ENCODE assay signal across 20 cellular contexts in the genomic region with DNA sequence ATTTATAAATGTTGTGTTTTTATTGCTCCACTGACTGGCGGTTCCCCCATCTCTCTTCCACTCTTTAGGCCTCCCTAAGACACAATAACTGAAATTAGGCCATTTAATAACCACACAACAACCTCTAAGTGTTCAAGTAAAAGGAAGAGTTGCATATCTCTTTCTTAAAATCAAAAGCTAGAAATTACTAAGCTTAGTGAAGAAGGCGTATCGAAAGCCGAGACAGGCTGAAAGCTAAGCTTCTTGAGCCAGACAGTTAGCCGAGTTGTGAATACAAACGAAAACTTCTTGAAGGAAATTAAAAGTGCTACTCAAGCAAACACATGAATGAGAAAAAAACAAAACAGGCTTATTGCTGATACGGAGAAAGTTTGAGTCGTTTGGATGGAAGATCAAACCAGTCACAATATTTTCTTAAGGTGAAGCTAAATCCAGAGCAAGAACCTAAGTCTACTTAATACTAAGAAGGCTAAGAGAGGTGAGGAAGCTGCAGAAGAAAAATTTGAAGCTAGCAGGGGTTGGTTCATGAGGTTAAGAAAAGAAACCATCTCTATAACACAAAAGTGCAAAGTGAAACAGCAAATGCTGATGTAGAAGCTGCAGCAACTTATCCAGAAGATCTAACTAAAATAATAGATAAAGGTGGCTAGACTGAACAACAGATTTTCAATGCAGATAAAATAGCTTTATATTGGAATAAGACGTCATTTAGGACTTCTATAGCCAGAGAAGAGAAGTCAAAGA.
DNase-seq lines count a peak whose midpoint lies in the region; ATAC-seq lines count a peak whose summit lies in the region.
"Had no signal": no experiment of that assay in that cellular context is flagged by ENCODE, and none has a peak within 500 bp of the region (broad histone marks: within the 10 kb centered on the region; RNA-seq: fewer than 3 reads in every experiment).

No MANE protein-coding gene starts in this region.

- H3K4me3 Mint-ChIP-seq in natural killer cell treated with Interleukin-12 subunit alpha and Interleukin-12 subunit beta and Interleukin-15 and Interleukin-18, amount 100 ng/mL, for 72 hours: no peak overlapping the region
- H3K4me3 Mint-ChIP-seq: IgD-negative memory B cell had no signal

- DNase-seq in islet precursor cell (no peak), NCI-H510A treated with DMSO at 0.1 percent for 48 hours (lab: John Stamatoyannopoulos, UW) (no peak)
- no peak for DNase-seq in natural killer cell treated with Interleukin-12 subunit alpha and Interleukin-12 subunit beta and Interleukin-15 and Interleukin-18, amount 100 ng/mL, for 72 hours (ENCODE audit: low spot score)
- DNase-seq: BE2C; CD4-positive, alpha-beta memory T cell; DMS79; H7; MV-4-11; NCI-H1436; NCI-H2029 treated with DMSO at 0.1 percent for 48 hours; NCI-H2227 treated with DMSO at 0.1 percent for 48 hours; NCI-H526 treated with DMSO at 0.1 percent for 48 hours; NK-92 treated with Interleukin-12 subunit alpha and Interleukin-12 subunit beta, amount 100 ng/mL, for 24 hours; PC-9; T1000 had no signal

- peak; percentile 79 for ATAC-seq in GM19035 (IDR thresholded peaks at IDR 0.05; ENCODE audit: unreplicated experiment)
- peak; percentile 62 for ATAC-seq in HG02571 (IDR thresholded peaks at IDR 0.05; ENCODE audit: unreplicated experiment)
- peak; percentile 63 for ATAC-seq in HG03565 (IDR thresholded peaks at IDR 0.05; ENCODE audit: unreplicated experiment)
- ATAC-seq in natural killer cell treated with Interleukin-12 subunit alpha and Interleukin-12 subunit beta and Interleukin-15 and Interleukin-18, amount 100 ng/mL, for 72 hours: no peak
- no peak for ATAC-seq in HG02642 (IDR thresholded peaks at IDR 0.05; ENCODE audit: poor library complexity, unreplicated experiment)

- H3K27ac Mint-ChIP-seq in natural killer cell treated with Interleukin-12 subunit alpha and Interleukin-12 subunit beta and Interleukin-15 and Interleukin-18, amount 100 ng/mL, for 72 hours: no peak overlapping the region
- H3K27ac Mint-ChIP-seq: IgD-negative memory B cell had no signal

- no peaks in the 10 kb centered on the region for H3K4me1 Mint-ChIP-seq in natural killer cell treated with Interleukin-12 subunit alpha and Interleukin-12 subunit beta and Interleukin-15 and Interleukin-18, amount 100 ng/mL, for 72 hours (ENCODE audit: low read depth in 2 of 2)
- H3K4me1 Mint-ChIP-seq: CD4-positive, alpha-beta memory T cell; IgD-negative memory B cell had no signal

- peaks cover 11 to 20% of the 10 kb centered on the region in 2 donors for H3K27me3 Mint-ChIP-seq in natural killer cell treated with Interleukin-12 subunit alpha and Interleukin-12 subunit beta and Interleukin-15 and Interleukin-18, amount 100 ng/mL, for 72 hours

- no peaks in the 10 kb centered on the region for H3K9me3 Mint-ChIP-seq in natural killer cell treated with Interleukin-12 subunit alpha and Interleukin-12 subunit beta and Interleukin-15 and Interleukin-18, amount 100 ng/mL, for 72 hours

- H3K36me3 Mint-ChIP-seq in natural killer cell treated with Interleukin-12 subunit alpha and Interleukin-12 subunit beta and Interleukin-15 and Interleukin-18, amount 100 ng/mL, for 72 hours: no peaks in the 10 kb centered on the region
- H3K36me3 Mint-ChIP-seq: CD4-positive, alpha-beta memory T cell; IgD-negative memory B cell had no signal

Comparison
In these comparisons a context has a peak if more than half of its experiments do, and no peak if none do; other contexts are left out.
1. ATAC-seq: peak in GM19035 (single experiment), HG02571 (single experiment) and HG03565 (single experiment); none in natural killer cell treated with Interleukin-12 subunit alpha and Interleukin-12 subunit beta and Interleukin-15 and Interleukin-18, amount 100 ng/mL, for 72 hours (0 of 2) and HG02642 (single experiment).